1 cellular context compared by ENCODE assay signal in the genomic region with DNA sequence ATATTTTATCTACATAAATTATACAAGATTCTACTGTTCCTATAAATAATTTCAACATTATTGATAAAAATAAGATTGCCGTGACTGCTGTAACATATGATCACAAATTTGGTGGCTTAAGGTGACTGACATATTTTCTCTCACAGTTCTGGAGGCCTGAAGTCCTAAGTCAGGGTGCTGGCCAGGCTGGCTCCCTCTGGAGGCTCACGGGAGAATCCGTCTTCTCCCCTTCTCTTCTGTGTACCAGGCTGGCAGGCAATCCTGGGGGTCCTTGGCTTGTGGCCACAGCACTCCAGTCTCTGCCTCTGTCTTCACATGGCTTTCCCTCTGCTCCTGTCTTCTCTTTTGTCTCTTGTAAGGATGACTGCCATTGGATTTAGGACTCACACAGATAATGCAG.
TF ChIP-seq lines count a peak whose summit lies in the region.

No MANE protein-coding gene starts in this region.

TF ChIP-seq in HCT116, 20 proteins besides CTCF, POLR2A, EP300 and RAD21:
- TF ChIP-seq POLR2AphosphoS5 (IDR thresholded peaks at IDR 0.05; ENCODE audit: low read depth, low read length) (no peak), YY1 (IDR thresholded peaks at IDR 0.05; ENCODE audit: extremely low read depth, insufficient replicate concordance, low read depth, low read length) (no peak), EZH2 (IDR thresholded peaks at IDR 0.05) (no peak), ELF1 (IDR thresholded peaks at IDR 0.05; ENCODE audit: borderline replicate concordance, low read depth) (no peak), ZFX (IDR thresholded peaks at IDR 0.05) (no peak), JUND (IDR thresholded peaks at IDR 0.05) (no peak), SP1 (IDR thresholded peaks at IDR 0.05; ENCODE audit: low read depth) (no peak)
- TF ChIP-seq, protein P1, sequence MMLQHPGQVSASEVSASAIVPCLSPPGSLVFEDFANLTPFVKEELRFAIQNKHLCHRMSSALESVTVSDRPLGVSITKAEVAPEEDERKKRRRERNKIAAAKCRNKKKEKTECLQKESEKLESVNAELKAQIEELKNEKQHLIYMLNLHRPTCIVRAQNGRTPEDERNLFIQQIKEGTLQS (IDR thresholded peaks at IDR 0.05), result no peak
- TF ChIP-seq, protein P2, sequence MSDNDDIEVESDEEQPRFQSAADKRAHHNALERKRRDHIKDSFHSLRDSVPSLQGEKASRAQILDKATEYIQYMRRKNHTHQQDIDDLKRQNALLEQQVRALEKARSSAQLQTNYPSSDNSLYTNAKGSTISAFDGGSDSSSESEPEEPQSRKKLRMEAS (IDR thresholded peaks at IDR 0.05), result no peak
- TF ChIP-seq, protein P3, sequence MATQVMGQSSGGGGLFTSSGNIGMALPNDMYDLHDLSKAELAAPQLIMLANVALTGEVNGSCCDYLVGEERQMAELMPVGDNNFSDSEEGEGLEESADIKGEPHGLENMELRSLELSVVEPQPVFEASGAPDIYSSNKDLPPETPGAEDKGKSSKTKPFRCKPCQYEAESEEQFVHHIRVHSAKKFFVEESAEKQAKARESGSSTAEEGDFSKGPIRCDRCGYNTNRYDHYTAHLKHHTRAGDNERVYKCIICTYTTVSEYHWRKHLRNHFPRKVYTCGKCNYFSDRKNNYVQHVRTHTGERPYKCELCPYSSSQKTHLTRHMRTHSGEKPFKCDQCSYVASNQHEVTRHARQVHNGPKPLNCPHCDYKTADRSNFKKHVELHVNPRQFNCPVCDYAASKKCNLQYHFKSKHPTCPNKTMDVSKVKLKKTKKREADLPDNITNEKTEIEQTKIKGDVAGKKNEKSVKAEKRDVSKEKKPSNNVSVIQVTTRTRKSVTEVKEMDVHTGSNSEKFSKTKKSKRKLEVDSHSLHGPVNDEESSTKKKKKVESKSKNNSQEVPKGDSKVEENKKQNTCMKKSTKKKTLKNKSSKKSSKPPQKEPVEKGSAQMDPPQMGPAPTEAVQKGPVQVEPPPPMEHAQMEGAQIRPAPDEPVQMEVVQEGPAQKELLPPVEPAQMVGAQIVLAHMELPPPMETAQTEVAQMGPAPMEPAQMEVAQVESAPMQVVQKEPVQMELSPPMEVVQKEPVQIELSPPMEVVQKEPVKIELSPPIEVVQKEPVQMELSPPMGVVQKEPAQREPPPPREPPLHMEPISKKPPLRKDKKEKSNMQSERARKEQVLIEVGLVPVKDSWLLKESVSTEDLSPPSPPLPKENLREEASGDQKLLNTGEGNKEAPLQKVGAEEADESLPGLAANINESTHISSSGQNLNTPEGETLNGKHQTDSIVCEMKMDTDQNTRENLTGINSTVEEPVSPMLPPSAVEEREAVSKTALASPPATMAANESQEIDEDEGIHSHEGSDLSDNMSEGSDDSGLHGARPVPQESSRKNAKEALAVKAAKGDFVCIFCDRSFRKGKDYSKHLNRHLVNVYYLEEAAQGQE (IDR thresholded peaks at IDR 0.05; ENCODE audit: low read depth), result no peak
